ENCODE assay signal across 8 cellular contexts in genomic region chr2:61537590-61538178, GRCh38. TPM values are rescaled to one million over a fixed set of nuclear protein-coding genes. Genes with fewer than 3 reads are reported as not detected.
A peak's percentile ranks its signal among the peaks of the same experiment; 100 is the strongest.
DNase-seq lines count a peak whose midpoint lies in the region; ATAC-seq, FAIRE-seq and TF ChIP-seq lines count a peak whose summit lies in the region.

No MANE protein-coding gene starts in this region.

- CTCF ChIA-PET in AG04450 (lab: Charles Lee) (interaction anchor here (0.6 to 1.2 kb wide), 3 partner anchors 29 to 134 kb away, joined by 3 to 4 read pairs (median 3); no protein-coding TSS in a partner anchor), mammary epithelial cell (lab: Charles Lee; ENCODE audit: low non-redundant PET) (interaction anchor here (0.6 kb wide), 1 partner anchor 403 kb away, joined by 3 read pairs; no protein-coding TSS in a partner anchor)

- peaks cover 54% of the 10 kb centered on the region for H3K79me2 ChIP-seq in mammary epithelial cell (ENCODE audit: insufficient read depth, low read length)

- H3K27ac ChIP-seq in AG04450 (ENCODE audit: low read depth, low read length), result peak overlapping the region; percentile 95
- H3K27ac ChIP-seq in HUES64 (ENCODE audit: low read depth, low read length), result peak overlapping the region; percentile 98
- H3K27ac ChIP-seq in mammary epithelial cell (ENCODE audit: insufficient read depth, low read depth, low read length), result peak overlapping the region; percentile 91

- ATAC-seq in HG03565 (IDR thresholded peaks at IDR 0.05; ENCODE audit: unreplicated experiment) (no peak), HG03039 (IDR thresholded peaks at IDR 0.05; ENCODE audit: unreplicated experiment) (no peak)

- no peak overlapping the region for H3K4me2 ChIP-seq in mammary epithelial cell (ENCODE audit: insufficient read depth, low read depth, low read length)

- dilution Hi-C loops in mammary epithelial cell (cut with HindIII; ENCODE audit: low sequenced_read_pairs), result no loop called here

- no TSS peak for BruUV-seq in mammary epithelial cell (replicated peaks; lab: Mats Ljungman, UMichigan)

- H3K36me3 ChIP-seq in HUES64 (ENCODE audit: insufficient read depth, low read length) (peaks cover 5% of the 10 kb centered on the region), mammary epithelial cell (ENCODE audit: insufficient read depth, low read length) (no peaks in the 10 kb centered on the region)

- H3K4me3 ChIP-seq in AG04450 (ENCODE audit: low read depth, low read length) (peak overlapping the region; percentile 90), HUES64 (ENCODE audit: low read length) (peak overlapping the region; percentile 92), mammary epithelial cell (replicated peaks in 1 of 3; ENCODE audit: insufficient read depth in 1 of 3, low read depth in 2 of 3, low read length in 3 of 3) (peak overlapping the region; percentile 63 to 99 (median 97))

- intact Hi-C loops in mammary epithelial cell (cut with micrococcal nuclease), result loop anchor here (1.0 to 10.0 kb wide), 6 partner anchors 95 to 521 kb away; partner anchors contain the start of genes CCT4, FAM161A and PEX13

- DNase-seq in AG04450 (ENCODE audit: low read depth, low spot score) (no peak), mammary epithelial cell (no peak), mucosa of gallbladder (ENCODE audit: low spot score) (peak; percentile 15), HTR-8/SVneo (ENCODE audit: insufficient read length, low spot score) (no peak), glomerular visceral epithelial cell (ENCODE audit: extremely low spot score) (no peak)

- peaks cover 15% of the 10 kb centered on the region for H4K20me1 ChIP-seq in mammary epithelial cell (ENCODE audit: insufficient read depth, low read length)

- POLR2A ChIA-PET in AG04450 (lab: Yijun Ruan, JAX), result interaction anchor here (0.6 to 1.5 kb wide), 9 partner anchors 20 to 1650 kb away, joined by 3 to 10 read pairs (median 4); partner anchors contain the start of gene FAM161A

- H3K4me1 ChIP-seq in HUES64 (ENCODE audit: insufficient read depth, low read length) (peaks cover 29% of the 10 kb centered on the region), mammary epithelial cell (ENCODE audit: insufficient read depth, low read length) (peaks cover 14% of the 10 kb centered on the region)

- H2AFZ ChIP-seq in mammary epithelial cell (ENCODE audit: low read depth, low read length), result peak overlapping the region; percentile 87

- H3K9ac ChIP-seq in HUES64 (ENCODE audit: low read depth, low read length) (peak overlapping the region; percentile 96), mammary epithelial cell (ENCODE audit: insufficient read depth, low read length) (peak overlapping the region; percentile 88)

- TF ChIP-seq CTCF in AG04450 (IDR thresholded peaks at IDR 0.05; ENCODE audit: low read depth, low read length), result no peak
- no peak for TF ChIP-seq CTCF in mammary epithelial cell (conservative IDR thresholded peaks at IDR 0.05 in 1 of 2, IDR thresholded peaks at IDR 0.05 in 1 of 2; ENCODE audit: extremely low read depth in 1 of 2, insufficient read depth in 1 of 2, low read depth in 1 of 2, low read length in 2 of 2)

- in situ Hi-C loops in mammary epithelial cell (cut with MboI; ENCODE audit: low sequenced_read_pairs in 2 of 2), result loop anchor here in 1 of 2 donors (25.0 kb wide), 1 partner anchor 350 kb away; the partner anchor contains the start of gene CCT4

- H3K9me3 ChIP-seq in AG04450 (ENCODE audit: control insufficient read depth, insufficient read depth, low read length) (no peaks in the 10 kb centered on the region), HUES64 (ENCODE audit: insufficient read depth, low read depth, low read length) (no peaks in the 10 kb centered on the region), mammary epithelial cell (replicated peaks; ENCODE audit: insufficient read depth, low read length) (no peaks in the 10 kb centered on the region)

- WGBS in HUES64, result under 1% methylated on average over 18 of the region's 25 CpGs
- no CpG with 5 or more reads among the region's 25 CpGs for WGBS in mammary epithelial cell (ENCODE audit: low coverage, missing lambda C conversion rate)

- no peak for FAIRE-seq in HTR-8/SVneo (lab: Jason Lieb, UNC)

- H3K27me3 ChIP-seq in AG04450 (ENCODE audit: control insufficient read depth, insufficient read depth, low read length), result no peaks in the 10 kb centered on the region
- no peaks in the 10 kb centered on the region for H3K27me3 ChIP-seq in HUES64 (ENCODE audit: insufficient read depth, low read length)
- H3K27me3 ChIP-seq in mammary epithelial cell (ENCODE audit: insufficient read depth, low read length), result no peaks in the 10 kb centered on the region

RNA-seq across cellular contexts. Expression of gene XPO1, which starts 0.5 kb away (rescaled TPM):
- polyA plus RNA-seq in AG04450 (2011; rRNA removed) (92.6 and 143 TPM in 2 replicates), mammary epithelial cell (53.0 TPM)
- 70.7 and 148 TPM in 2 replicates for polyA minus RNA-seq in AG04450 (2011; rRNA and poly(A)+ RNA removed)
- polyA plus RNA-seq in HUES64 (2013, experiment 1 of 2), result 214 TPM
- 231 TPM for polyA plus RNA-seq in HUES64 (2013, experiment 2 of 2)
- total RNA-seq in mammary epithelial cell (100 to 1,000 TPM in 1 of 2 donors, 10 to 100 TPM in 1; 96.7 to 127 TPM), mucosa of gallbladder (134 TPM)
- 63.8 TPM for polyA minus RNA-seq in mammary epithelial cell
